1 cellular context compared by ENCODE assay signal in the genomic region with DNA sequence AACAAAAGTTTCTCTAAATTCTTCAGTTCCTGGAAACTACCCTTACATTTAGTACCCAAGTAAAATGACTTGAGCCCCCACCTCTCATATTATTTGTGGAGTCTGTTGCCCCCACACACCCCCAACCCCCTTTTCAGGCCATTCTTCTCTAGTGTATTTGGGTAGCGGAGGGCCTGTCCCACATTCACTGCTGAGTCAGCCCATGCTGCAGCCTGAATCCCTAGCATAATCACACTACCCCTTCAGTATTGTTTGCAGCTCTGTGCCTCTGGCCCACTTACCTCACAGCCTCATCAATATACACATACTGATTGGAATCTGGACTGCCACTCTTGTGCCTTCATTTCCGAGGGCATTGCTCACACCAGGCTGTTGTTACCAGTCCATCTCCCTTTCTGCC.
TF ChIP-seq lines count a peak whose summit lies in the region.

No MANE protein-coding gene starts in this region.

TF ChIP-seq in WTC11, 78 proteins besides CTCF, POLR2A, EP300 and RAD21 (continued from another document):
- no peak for TF ChIP-seq ZNF281 (CRISPR knock-in tag; IDR thresholded peaks at IDR 0.05)
- no peak for TF ChIP-seq CBFB (CRISPR knock-in tag; IDR thresholded peaks at IDR 0.05; ENCODE audit: low read depth)
